ENCODE assay signal across 25 cellular contexts in the genomic region with DNA sequence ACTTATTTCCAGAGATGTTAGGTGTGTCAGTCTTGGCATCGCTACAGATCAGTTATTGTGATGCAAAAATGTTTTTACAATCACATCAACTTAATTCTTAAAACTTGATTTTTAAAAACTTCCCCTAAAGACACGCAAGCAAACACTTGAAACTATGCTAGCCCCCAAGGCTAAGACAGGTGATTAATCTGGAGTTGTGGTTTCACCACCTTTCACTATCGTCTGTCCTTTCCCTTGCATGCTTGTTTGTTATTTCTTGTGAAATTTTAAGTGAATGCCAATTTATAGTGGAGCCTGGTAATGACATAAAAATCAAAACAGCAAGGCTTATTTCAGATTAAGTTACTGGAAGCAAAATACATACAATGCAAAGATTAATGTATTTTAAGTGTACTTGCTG.
"Had no signal": no experiment of that assay in that cellular context is flagged by ENCODE, and none has a peak within 500 bp of the region (broad histone marks: within the 10 kb centered on the region; RNA-seq: fewer than 3 reads in every experiment).

No MANE protein-coding gene starts in this region.

- H3K4me1 ChIP-seq: left lung, sigmoid colon, testis, uterus had no signal

- H3K4me2 ChIP-seq: smooth muscle cell had no signal

- H3K27me3 ChIP-seq: left lung, sigmoid colon, testis, uterus had no signal

- DNase-seq: activated CD4-positive, alpha-beta T cell treated with anti-CD3 and anti-CD28 coated beads for 4 hours; activated CD4-positive, alpha-beta T cell treated with anti-CD3 and anti-CD28 coated beads, Interleukin-2, amount 50 U/mL, for 48 hours; activated CD4-positive, CD25-positive, alpha-beta regulatory T cell; activated CD8-positive, alpha-beta memory T cell treated with anti-CD3 and anti-CD28 coated beads, Interleukin-2, amount 50 U/mL, for 48 hours; activated naive CD4-positive, alpha-beta T cell treated with Interleukin-2 at 50 U/mL for 16 hours; activated naive CD8-positive, alpha-beta T cell treated with anti-CD3 and anti-CD28 coated beads, Interleukin-2, amount 10 ng/mL, durations not matched to agents 7 days and 5 days; activated T-cell treated with anti-CD3 and anti-CD28 coated beads, Interleukin-2, amount 50 U/mL, for 48 hours; amniotic stem cell; effector CD4-positive, alpha-beta T cell; foreskin melanocyte; left lung; midbrain; natural killer cell; retina; sigmoid colon; stimulated activated CD4-positive, alpha-beta T cell treated with anti-CD3 and anti-CD28 coated beads, Interleukin-15, amount 100 ng/mL, for 24 hours; stimulated activated CD8-positive, alpha-beta memory T cell treated with anti-CD3 and anti-CD28 coated beads, Interleukin-4, amount 100 ng/mL, for 48 hours; stimulated activated naive B cell treated with anti-CD40 and anti-IgM and Interleukin-4, amounts not matched to agents 10 μg/mL and 1 μg/mL and 100 μg/mL, for 72 hours; testis; trophoblast cell; uterus had no signal

- ATAC-seq: left lung; natural killer cell; stimulated activated naive B cell treated with anti-CD40 and anti-IgM and Interleukin-4, amounts not matched to agents 10 μg/mL and 1 μg/mL and 100 μg/mL, for 72 hours had no signal

- H3K27me3 Mint-ChIP-seq: progenitor cell of endocrine pancreas had no signal

- H3K9me3 ChIP-seq: left lung, sigmoid colon, testis, uterus had no signal

- H3K4me3 Mint-ChIP-seq: activated naive CD8-positive, alpha-beta T cell treated with anti-CD3 and anti-CD28 coated beads, Interleukin-2, amount 10 ng/mL, durations not matched to agents 7 days and 5 days; dendritic cell treated with granulocyte-macrophage colony-stimulating factor and Interleukin-4, amounts not matched to agents 40 ng/mL and 50 ng/mL, for 4 days; natural killer cell; stimulated activated naive B cell treated with anti-CD40 and anti-IgM and Interleukin-4, amounts not matched to agents 10 μg/mL and 1 μg/mL and 100 μg/mL, for 72 hours had no signal

- H3K36me3 ChIP-seq: left lung, sigmoid colon, uterus had no signal

- H3K4me3 ChIP-seq: left lung, lung, sigmoid colon, smooth muscle cell, testis, uterus had no signal

- H3K36me3 Mint-ChIP-seq: activated naive CD8-positive, alpha-beta T cell treated with anti-CD3 and anti-CD28 coated beads, Interleukin-2, amount 10 ng/mL, durations not matched to agents 7 days and 5 days; natural killer cell; stimulated activated naive B cell treated with anti-CD40 and anti-IgM and Interleukin-4, amounts not matched to agents 10 μg/mL and 1 μg/mL and 100 μg/mL, for 72 hours had no signal

- H3K4me1 Mint-ChIP-seq: activated naive CD8-positive, alpha-beta T cell treated with anti-CD3 and anti-CD28 coated beads, Interleukin-2, amount 10 ng/mL, durations not matched to agents 7 days and 5 days; natural killer cell; stimulated activated naive B cell treated with anti-CD40 and anti-IgM and Interleukin-4, amounts not matched to agents 10 μg/mL and 1 μg/mL and 100 μg/mL, for 72 hours had no signal

- H3K27ac ChIP-seq: left lung, sigmoid colon, testis, uterus had no signal

- H3K27ac Mint-ChIP-seq: activated naive CD8-positive, alpha-beta T cell treated with anti-CD3 and anti-CD28 coated beads, Interleukin-2, amount 10 ng/mL, durations not matched to agents 7 days and 5 days; dendritic cell treated with granulocyte-macrophage colony-stimulating factor and Interleukin-4, amounts not matched to agents 40 ng/mL and 50 ng/mL, for 4 days; natural killer cell; progenitor cell of endocrine pancreas; stimulated activated naive B cell treated with anti-CD40 and anti-IgM and Interleukin-4, amounts not matched to agents 10 μg/mL and 1 μg/mL and 100 μg/mL, for 72 hours had no signal

- H3K9me3 Mint-ChIP-seq: dendritic cell treated with granulocyte-macrophage colony-stimulating factor and Interleukin-4, amounts not matched to agents 40 ng/mL and 50 ng/mL, for 4 days; natural killer cell had no signal
